Comparison of ENCODE assay signal across 8 cellular contexts in genomic region chr13:46552888-46553520, GRCh38. TPM values are rescaled to one million over a fixed set of nuclear protein-coding genes. Genes with fewer than 3 reads are reported as not detected.
DNase-seq lines count a peak whose midpoint lies in the region; ATAC-seq and TF ChIP-seq lines count a peak whose summit lies in the region.

Gene LRCH1, plus strand, starts transcription at chr13:46553170. Its CDS starts 227 bp downstream, at chr13:46553397.

- H3K27ac Mint-ChIP-seq in activated naive CD4-positive, alpha-beta T cell treated with anti-CD3 and anti-CD28 coated beads, Interleukin-2, amount 10 ng/mL, durations not matched to agents 7 days and 5 days = peak within 1 kb of the TSS; percentile 83

- no peak for TF ChIP-seq EP300 in gastroesophageal sphincter (IDR thresholded peaks at IDR 0.05)
- no peak for TF ChIP-seq EP300 in suprapubic skin (IDR thresholded peaks at IDR 0.05)

- no peaks in the 10 kb centered on the region for H3K9me3 ChIP-seq in gastroesophageal sphincter
- no peaks in the 10 kb centered on the region for H3K9me3 ChIP-seq in suprapubic skin

- H3K9me3 Mint-ChIP-seq in activated naive CD4-positive, alpha-beta T cell treated with anti-CD3 and anti-CD28 coated beads, Interleukin-2, amount 10 ng/mL, durations not matched to agents 7 days and 5 days = no peaks in the 10 kb centered on the region

- H3K4me3 ChIP-seq in gastroesophageal sphincter = peak within 1 kb of the TSS; percentile 88 to 100
- H3K4me3 ChIP-seq in suprapubic skin = peak within 1 kb of the TSS; percentile 99

- H3K27me3 Mint-ChIP-seq in activated naive CD4-positive, alpha-beta T cell treated with anti-CD3 and anti-CD28 coated beads, Interleukin-2, amount 10 ng/mL, durations not matched to agents 7 days and 5 days = peaks cover 14% of the 10 kb centered on the region

- H3K27me3 ChIP-seq in gastroesophageal sphincter (no peaks in the 10 kb centered on the region), suprapubic skin (no peaks in the 10 kb centered on the region)

- H3K27ac ChIP-seq in gastroesophageal sphincter = peak within 1 kb of the TSS; percentile 81 to 98 (median 98)
- H3K27ac ChIP-seq in suprapubic skin = peak within 1 kb of the TSS; percentile 89

- H3K4me3 Mint-ChIP-seq in activated naive CD4-positive, alpha-beta T cell treated with anti-CD3 and anti-CD28 coated beads, Interleukin-2, amount 10 ng/mL, durations not matched to agents 7 days and 5 days = peak within 1 kb of the TSS; percentile 92

- ATAC-seq in SK-N-SH treated with all-trans-retinoic acid at 6 μM for 48 hours (peak; percentile 88), gastroesophageal sphincter (peak; percentile 92)

- H3K4me1 ChIP-seq in gastroesophageal sphincter = peaks cover 0 to 50% (median 7%) of the 10 kb centered on the region in 3 donors
- peaks cover 36% of the 10 kb centered on the region for H3K4me1 ChIP-seq in suprapubic skin

- WGBS in gastroesophageal sphincter (ENCODE audit: low coverage in 1 of 2), 2 donors = no CpG with 5 or more reads among the region's 66 CpGs
- 0% methylated on average over 32 of the region's 66 CpGs for WGBS in suprapubic skin

- H3K36me3 ChIP-seq in gastroesophageal sphincter (no peaks in the 10 kb centered on the region), suprapubic skin (no peaks in the 10 kb centered on the region)

- peaks cover 51% of the 10 kb centered on the region for H3K4me1 Mint-ChIP-seq in activated naive CD4-positive, alpha-beta T cell treated with anti-CD3 and anti-CD28 coated beads, Interleukin-2, amount 10 ng/mL, durations not matched to agents 7 days and 5 days

- DNase-seq in EH (ENCODE audit: low read depth) (peak; percentile 95), HCEC 1CT (peak; percentile 93), NCI-H1048 (lab: John Stamatoyannopoulos, UW) (peak; percentile 25), occipital lobe (lab: John Stamatoyannopoulos, UW) (peak; percentile 63), suprapubic skin (ENCODE audit: low spot score in 2 of 2) (peak; percentile 91 to 95)
- peak; percentile 93 for DNase-seq in activated naive CD4-positive, alpha-beta T cell treated with anti-CD3 and anti-CD28 coated beads, Interleukin-2, amount 10 ng/mL, durations not matched to agents 7 days and 5 days

- TF ChIP-seq CTCF in gastroesophageal sphincter (IDR thresholded peaks at IDR 0.05) (peak in 2 of 4 experiments; percentile 2 to 21), suprapubic skin (IDR thresholded peaks at IDR 0.05) (no peak)

- TF ChIP-seq POLR2A in gastroesophageal sphincter (IDR thresholded peaks at IDR 0.05) = peak in 1 of 2 donors; percentile 16
- no peak for TF ChIP-seq POLR2A in suprapubic skin (IDR thresholded peaks at IDR 0.05)

- CTCF ChIA-PET in activated naive CD4-positive, alpha-beta T cell treated with anti-CD3 and anti-CD28 coated beads, Interleukin-2, amount 10 ng/mL, durations not matched to agents 7 days and 5 days (lab: Charles Lee) = interaction anchor here (1.1 to 2.3 kb wide), 13 partner anchors 11 to 217 kb away, joined by 3 to 51 read pairs (median 5); no protein-coding TSS in a partner anchor

- peaks cover under 1% of the 10 kb centered on the region for H3K36me3 Mint-ChIP-seq in activated naive CD4-positive, alpha-beta T cell treated with anti-CD3 and anti-CD28 coated beads, Interleukin-2, amount 10 ng/mL, durations not matched to agents 7 days and 5 days

TF ChIP-seq in SK-N-SH treated with all-trans-retinoic acid at 6 μM for 48 hours, 23 proteins besides CTCF, POLR2A, EP300 and RAD21:
- TF ChIP-seq PATZ1 (CRISPR knock-in tag; IDR thresholded peaks at IDR 0.05; ENCODE audit: borderline replicate concordance) = peak; percentile 72; the same call in 1 of the 2 replicates
- no peak for TF ChIP-seq ZC3H10 (CRISPR knock-in tag; IDR thresholded peaks at IDR 0.05)
- no peak for TF ChIP-seq CSRNP3 (CRISPR knock-in tag; IDR thresholded peaks at IDR 0.05)
- no peak for TF ChIP-seq PPARA (CRISPR knock-in tag; IDR thresholded peaks at IDR 0.05; ENCODE audit: borderline replicate concordance)
- no peak for TF ChIP-seq SNAI2 (CRISPR knock-in tag; IDR thresholded peaks at IDR 0.05)
- no peak for TF ChIP-seq ZFP3 (CRISPR knock-in tag; IDR thresholded peaks at IDR 0.05)

RNA-seq across cellular contexts. Expression of gene LRCH1, which starts in this region (rescaled TPM):
- total RNA-seq in gastroesophageal sphincter (10 to 100 TPM; 54.3 to 72.2 (median 57.4) TPM), occipital lobe (21.4 TPM), suprapubic skin (10 to 100 TPM; 29.1 to 44.7 (median 34.9) TPM)

Comparison
In these comparisons a context has a peak if more than half of its experiments do, and no peak if none do; other contexts are left out.
1. Peak in every context shown above with its lines: DNase-seq, ATAC-seq, H3K4me3 ChIP-seq and H3K27ac ChIP-seq.
2. DNase-seq: peak in every context shown above with its lines; median percentile 95 in EH; 93 in HCEC 1CT; 93 in activated naive CD4-positive, alpha-beta T cell treated with anti-CD3 and anti-CD28 coated beads, Interleukin-2, amount 10 ng/mL, durations not matched to agents 7 days and 5 days; 93 in suprapubic skin; 63 in occipital lobe; 25 in NCI-H1048.